ENCODE assay signal across 1 cellular context in the genomic region with DNA sequence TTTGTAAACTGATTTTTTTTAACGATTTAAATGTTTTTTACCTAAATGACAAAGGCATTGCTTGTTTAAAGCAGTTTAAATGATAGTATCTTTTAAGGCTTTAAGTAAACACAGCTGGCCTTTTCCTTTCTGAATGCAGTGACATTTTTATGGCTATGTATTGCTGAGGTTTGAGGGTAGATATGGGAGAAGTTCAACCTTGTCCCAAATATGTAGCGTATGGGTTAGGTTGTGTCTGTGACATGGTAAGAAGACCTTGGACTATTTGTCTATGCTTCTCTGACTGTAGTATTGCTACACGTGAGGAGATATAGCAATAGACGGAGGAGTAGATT.
A peak's percentile ranks its signal among the peaks of the same experiment; 100 is the strongest.
TF ChIP-seq lines count a peak whose summit lies in the region.

No MANE protein-coding gene starts in this region.

TF ChIP-seq in K562, 482 proteins besides CTCF, POLR2A, EP300 and RAD21 (continued from another document and continues in another):
- TF ChIP-seq, protein P1, sequence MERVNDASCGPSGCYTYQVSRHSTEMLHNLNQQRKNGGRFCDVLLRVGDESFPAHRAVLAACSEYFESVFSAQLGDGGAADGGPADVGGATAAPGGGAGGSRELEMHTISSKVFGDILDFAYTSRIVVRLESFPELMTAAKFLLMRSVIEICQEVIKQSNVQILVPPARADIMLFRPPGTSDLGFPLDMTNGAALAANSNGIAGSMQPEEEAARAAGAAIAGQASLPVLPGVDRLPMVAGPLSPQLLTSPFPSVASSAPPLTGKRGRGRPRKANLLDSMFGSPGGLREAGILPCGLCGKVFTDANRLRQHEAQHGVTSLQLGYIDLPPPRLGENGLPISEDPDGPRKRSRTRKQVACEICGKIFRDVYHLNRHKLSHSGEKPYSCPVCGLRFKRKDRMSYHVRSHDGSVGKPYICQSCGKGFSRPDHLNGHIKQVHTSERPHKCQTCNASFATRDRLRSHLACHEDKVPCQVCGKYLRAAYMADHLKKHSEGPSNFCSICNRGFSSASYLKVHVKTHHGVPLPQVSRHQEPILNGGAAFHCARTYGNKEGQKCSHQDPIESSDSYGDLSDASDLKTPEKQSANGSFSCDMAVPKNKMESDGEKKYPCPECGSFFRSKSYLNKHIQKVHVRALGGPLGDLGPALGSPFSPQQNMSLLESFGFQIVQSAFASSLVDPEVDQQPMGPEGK (CRISPR knock-in tag; IDR thresholded peaks at IDR 0.05; ENCODE audit: borderline replicate concordance) = no peak
- TF ChIP-seq IRF2 (CRISPR knock-in tag; IDR thresholded peaks at IDR 0.05) (no peak), ZNF23 (CRISPR knock-in tag; IDR thresholded peaks at IDR 0.05) (no peak), MCM5 (IDR thresholded peaks at IDR 0.05; ENCODE audit: low read depth) (no peak), U2AF2 (optimal IDR thresholded peaks at IDR 0.05; ENCODE audit: low read depth, low read length) (no peak), HDAC1 (IDR thresholded peaks at IDR 0.05) (peak in 1 of 2 experiments; percentile 76; a peak in 2 of 4 replicates), FOXA3 (CRISPR knock-in tag; conservative IDR thresholded peaks at IDR 0.05 in 1 of 2, IDR thresholded peaks at IDR 0.05 in 1 of 2) (peak; percentile 94 to 98; a peak in 3 of 4 replicates), TCF3 (CRISPR knock-in tag; IDR thresholded peaks at IDR 0.05) (peak; percentile 42; the same call in 1 of the 2 replicates), ZNF507 (tag; conservative IDR thresholded peaks at IDR 0.05) (no peak), KDM4B (IDR thresholded peaks at IDR 0.05; ENCODE audit: borderline replicate concordance in 2 of 2, low read depth in 1 of 2) (no peak), RCOR1 (IDR thresholded peaks at IDR 0.05; ENCODE audit: borderline replicate concordance in 1 of 2, low read depth in 2 of 2, low read length in 2 of 2) (peak in 1 of 2 experiments; percentile 78; a peak in 2 of 4 replicates), SOX6 (IDR thresholded peaks at IDR 0.05) (peak; percentile 72), ARID1B (IDR thresholded peaks at IDR 0.05) (peak; percentile 39; the same call in 1 of the 2 replicates), SMARCA4 (IDR thresholded peaks at IDR 0.05) (0 out of 2 replicates have a peak, but pooled peaks have one; percentile 23), MYNN (IDR thresholded peaks at IDR 0.05) (no peak), MYNN (CRISPR knock-in tag; IDR thresholded peaks at IDR 0.05) (no peak), SRSF7 (optimal IDR thresholded peaks at IDR 0.05; ENCODE audit: low read depth, low read length) (no peak), ZC3H4 (CRISPR knock-in tag; IDR thresholded peaks at IDR 0.05; ENCODE audit: borderline replicate concordance) (no peak), NBN (IDR thresholded peaks at IDR 0.05; ENCODE audit: low read depth) (no peak), CBFA2T3 (IDR thresholded peaks at IDR 0.05) (peak; percentile 59), ZNF143 (CRISPR knock-in tag; IDR thresholded peaks at IDR 0.05) (no peak), GABPB2 (CRISPR knock-in tag; conservative IDR thresholded peaks at IDR 0.05) (no peak), ZNF583 (CRISPR knock-in tag; IDR thresholded peaks at IDR 0.05) (no peak), SMARCE1 (IDR thresholded peaks at IDR 0.05) (peak; percentile 54; the same call in 1 of the 2 replicates), NFE2 (IDR thresholded peaks at IDR 0.05; ENCODE audit: low read depth) (no peak), ZNF224 (CRISPR knock-in tag; IDR thresholded peaks at IDR 0.05) (no peak), BACH1 (tag; IDR thresholded peaks at IDR 0.05) (no peak), SLC30A9 (CRISPR knock-in tag; IDR thresholded peaks at IDR 0.05) (no peak), CBFA2T2 (conservative IDR thresholded peaks at IDR 0.05) (peak; percentile 30; the same call in 1 of the 2 replicates), SIN3A (IDR thresholded peaks at IDR 0.05; ENCODE audit: borderline replicate concordance in 2 of 2, control insufficient read depth in 1 of 2, low read depth in 2 of 2, low read length in 2 of 2) (no peak), FOXA1 (IDR thresholded peaks at IDR 0.05; ENCODE audit: borderline replicate concordance) (peak; percentile 63; the same call in 1 of the 2 replicates), SMC3 (conservative IDR thresholded peaks at IDR 0.05; ENCODE audit: insufficient read depth, low read depth, low read length) (no peak), OTX1 (CRISPR knock-in tag; IDR thresholded peaks at IDR 0.05) (no peak), ETV5 (CRISPR knock-in tag; IDR thresholded peaks at IDR 0.05; ENCODE audit: low read depth) (no peak), HSF4 (CRISPR knock-in tag; IDR thresholded peaks at IDR 0.05; ENCODE audit: borderline replicate concordance) (no peak), TSC22D4 (tag; IDR thresholded peaks at IDR 0.05) (no peak), ADNP (tag; IDR thresholded peaks at IDR 0.05) (no peak), SMAD3 (CRISPR knock-in tag; conservative IDR thresholded peaks at IDR 0.05) (no peak), MEIS2 (IDR thresholded peaks at IDR 0.05; ENCODE audit: partially characterized antibody) (peak; percentile 89)
- TF ChIP-seq, protein P2, sequence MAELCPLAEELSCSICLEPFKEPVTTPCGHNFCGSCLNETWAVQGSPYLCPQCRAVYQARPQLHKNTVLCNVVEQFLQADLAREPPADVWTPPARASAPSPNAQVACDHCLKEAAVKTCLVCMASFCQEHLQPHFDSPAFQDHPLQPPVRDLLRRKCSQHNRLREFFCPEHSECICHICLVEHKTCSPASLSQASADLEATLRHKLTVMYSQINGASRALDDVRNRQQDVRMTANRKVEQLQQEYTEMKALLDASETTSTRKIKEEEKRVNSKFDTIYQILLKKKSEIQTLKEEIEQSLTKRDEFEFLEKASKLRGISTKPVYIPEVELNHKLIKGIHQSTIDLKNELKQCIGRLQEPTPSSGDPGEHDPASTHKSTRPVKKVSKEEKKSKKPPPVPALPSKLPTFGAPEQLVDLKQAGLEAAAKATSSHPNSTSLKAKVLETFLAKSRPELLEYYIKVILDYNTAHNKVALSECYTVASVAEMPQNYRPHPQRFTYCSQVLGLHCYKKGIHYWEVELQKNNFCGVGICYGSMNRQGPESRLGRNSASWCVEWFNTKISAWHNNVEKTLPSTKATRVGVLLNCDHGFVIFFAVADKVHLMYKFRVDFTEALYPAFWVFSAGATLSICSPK (IDR thresholded peaks at IDR 0.05; ENCODE audit: borderline replicate concordance) = no peak
- TF ChIP-seq, protein P3, sequence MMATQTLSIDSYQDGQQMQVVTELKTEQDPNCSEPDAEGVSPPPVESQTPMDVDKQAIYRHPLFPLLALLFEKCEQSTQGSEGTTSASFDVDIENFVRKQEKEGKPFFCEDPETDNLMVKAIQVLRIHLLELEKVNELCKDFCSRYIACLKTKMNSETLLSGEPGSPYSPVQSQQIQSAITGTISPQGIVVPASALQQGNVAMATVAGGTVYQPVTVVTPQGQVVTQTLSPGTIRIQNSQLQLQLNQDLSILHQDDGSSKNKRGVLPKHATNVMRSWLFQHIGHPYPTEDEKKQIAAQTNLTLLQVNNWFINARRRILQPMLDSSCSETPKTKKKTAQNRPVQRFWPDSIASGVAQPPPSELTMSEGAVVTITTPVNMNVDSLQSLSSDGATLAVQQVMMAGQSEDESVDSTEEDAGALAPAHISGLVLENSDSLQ (IDR thresholded peaks at IDR 0.05) = peak; percentile 59
- TF ChIP-seq, protein P4, sequence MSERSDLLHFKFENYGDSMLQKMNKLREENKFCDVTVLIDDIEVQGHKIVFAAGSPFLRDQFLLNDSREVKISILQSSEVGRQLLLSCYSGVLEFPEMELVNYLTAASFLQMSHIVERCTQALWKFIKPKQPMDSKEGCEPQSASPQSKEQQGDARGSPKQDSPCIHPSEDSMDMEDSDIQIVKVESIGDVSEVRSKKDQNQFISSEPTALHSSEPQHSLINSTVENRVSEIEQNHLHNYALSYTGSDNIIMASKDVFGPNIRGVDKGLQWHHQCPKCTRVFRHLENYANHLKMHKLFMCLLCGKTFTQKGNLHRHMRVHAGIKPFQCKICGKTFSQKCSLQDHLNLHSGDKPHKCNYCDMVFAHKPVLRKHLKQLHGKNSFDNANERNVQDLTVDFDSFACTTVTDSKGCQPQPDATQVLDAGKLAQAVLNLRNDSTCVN (CRISPR knock-in tag; IDR thresholded peaks at IDR 0.05) = no peak
- TF ChIP-seq, protein P5, sequence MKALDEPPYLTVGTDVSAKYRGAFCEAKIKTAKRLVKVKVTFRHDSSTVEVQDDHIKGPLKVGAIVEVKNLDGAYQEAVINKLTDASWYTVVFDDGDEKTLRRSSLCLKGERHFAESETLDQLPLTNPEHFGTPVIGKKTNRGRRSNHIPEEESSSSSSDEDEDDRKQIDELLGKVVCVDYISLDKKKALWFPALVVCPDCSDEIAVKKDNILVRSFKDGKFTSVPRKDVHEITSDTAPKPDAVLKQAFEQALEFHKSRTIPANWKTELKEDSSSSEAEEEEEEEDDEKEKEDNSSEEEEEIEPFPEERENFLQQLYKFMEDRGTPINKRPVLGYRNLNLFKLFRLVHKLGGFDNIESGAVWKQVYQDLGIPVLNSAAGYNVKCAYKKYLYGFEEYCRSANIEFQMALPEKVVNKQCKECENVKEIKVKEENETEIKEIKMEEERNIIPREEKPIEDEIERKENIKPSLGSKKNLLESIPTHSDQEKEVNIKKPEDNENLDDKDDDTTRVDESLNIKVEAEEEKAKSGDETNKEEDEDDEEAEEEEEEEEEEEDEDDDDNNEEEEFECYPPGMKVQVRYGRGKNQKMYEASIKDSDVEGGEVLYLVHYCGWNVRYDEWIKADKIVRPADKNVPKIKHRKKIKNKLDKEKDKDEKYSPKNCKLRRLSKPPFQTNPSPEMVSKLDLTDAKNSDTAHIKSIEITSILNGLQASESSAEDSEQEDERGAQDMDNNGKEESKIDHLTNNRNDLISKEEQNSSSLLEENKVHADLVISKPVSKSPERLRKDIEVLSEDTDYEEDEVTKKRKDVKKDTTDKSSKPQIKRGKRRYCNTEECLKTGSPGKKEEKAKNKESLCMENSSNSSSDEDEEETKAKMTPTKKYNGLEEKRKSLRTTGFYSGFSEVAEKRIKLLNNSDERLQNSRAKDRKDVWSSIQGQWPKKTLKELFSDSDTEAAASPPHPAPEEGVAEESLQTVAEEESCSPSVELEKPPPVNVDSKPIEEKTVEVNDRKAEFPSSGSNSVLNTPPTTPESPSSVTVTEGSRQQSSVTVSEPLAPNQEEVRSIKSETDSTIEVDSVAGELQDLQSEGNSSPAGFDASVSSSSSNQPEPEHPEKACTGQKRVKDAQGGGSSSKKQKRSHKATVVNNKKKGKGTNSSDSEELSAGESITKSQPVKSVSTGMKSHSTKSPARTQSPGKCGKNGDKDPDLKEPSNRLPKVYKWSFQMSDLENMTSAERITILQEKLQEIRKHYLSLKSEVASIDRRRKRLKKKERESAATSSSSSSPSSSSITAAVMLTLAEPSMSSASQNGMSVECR (CRISPR knock-in tag; IDR thresholded peaks at IDR 0.05) = no peak
- TF ChIP-seq, protein P6, sequence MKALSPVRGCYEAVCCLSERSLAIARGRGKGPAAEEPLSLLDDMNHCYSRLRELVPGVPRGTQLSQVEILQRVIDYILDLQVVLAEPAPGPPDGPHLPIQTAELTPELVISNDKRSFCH (CRISPR knock-in tag; IDR thresholded peaks at IDR 0.05) = no peak
- TF ChIP-seq, protein P6 (tag; IDR thresholded peaks at IDR 0.05) = peak; percentile 89
- TF ChIP-seq, protein P7, sequence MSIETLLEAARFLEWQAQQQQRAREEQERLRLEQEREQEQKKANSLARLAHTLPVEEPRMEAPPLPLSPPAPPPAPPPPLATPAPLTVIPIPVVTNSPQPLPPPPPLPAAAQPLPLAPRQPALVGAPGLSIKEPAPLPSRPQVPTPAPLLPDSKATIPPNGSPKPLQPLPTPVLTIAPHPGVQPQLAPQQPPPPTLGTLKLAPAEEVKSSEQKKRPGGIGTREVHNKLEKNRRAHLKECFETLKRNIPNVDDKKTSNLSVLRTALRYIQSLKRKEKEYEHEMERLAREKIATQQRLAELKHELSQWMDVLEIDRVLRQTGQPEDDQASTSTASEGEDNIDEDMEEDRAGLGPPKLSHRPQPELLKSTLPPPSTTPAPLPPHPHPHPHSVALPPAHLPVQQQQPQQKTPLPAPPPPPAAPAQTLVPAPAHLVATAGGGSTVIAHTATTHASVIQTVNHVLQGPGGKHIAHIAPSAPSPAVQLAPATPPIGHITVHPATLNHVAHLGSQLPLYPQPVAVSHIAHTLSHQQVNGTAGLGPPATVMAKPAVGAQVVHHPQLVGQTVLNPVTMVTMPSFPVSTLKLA (conservative IDR thresholded peaks at IDR 0.05) = no peak
- TF ChIP-seq, protein P8, sequence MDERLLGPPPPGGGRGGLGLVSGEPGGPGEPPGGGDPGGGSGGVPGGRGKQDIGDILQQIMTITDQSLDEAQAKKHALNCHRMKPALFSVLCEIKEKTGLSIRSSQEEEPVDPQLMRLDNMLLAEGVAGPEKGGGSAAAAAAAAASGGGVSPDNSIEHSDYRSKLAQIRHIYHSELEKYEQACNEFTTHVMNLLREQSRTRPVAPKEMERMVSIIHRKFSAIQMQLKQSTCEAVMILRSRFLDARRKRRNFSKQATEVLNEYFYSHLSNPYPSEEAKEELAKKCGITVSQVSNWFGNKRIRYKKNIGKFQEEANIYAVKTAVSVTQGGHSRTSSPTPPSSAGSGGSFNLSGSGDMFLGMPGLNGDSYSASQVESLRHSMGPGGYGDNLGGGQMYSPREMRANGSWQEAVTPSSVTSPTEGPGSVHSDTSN (CRISPR knock-in tag; IDR thresholded peaks at IDR 0.05; ENCODE audit: low read depth) = no peak
- TF ChIP-seq, protein P8 (tag; conservative IDR thresholded peaks at IDR 0.05; ENCODE audit: low read depth) = 0 out of 2 replicates have a peak, but pooled peaks have one; percentile 14
